In the genomic region with DNA sequence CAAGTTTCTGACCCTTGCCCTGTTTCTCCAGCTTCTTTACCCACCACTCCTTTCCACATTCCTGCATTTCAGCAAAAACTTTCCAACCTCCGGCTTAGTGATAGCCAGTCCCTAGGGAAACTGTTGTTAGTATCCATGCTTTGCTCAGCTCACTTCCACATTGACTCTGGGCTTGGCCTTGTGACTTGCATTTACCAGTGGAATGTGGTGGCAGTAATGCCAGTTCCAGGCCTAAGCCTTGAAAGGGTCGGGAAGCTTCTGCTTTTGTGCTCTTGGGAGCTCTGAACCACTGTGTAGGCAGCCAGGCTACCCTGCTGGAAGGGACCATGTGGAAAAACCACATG, we compare ENCODE assay signal across 25 cellular contexts. TPM values are rescaled to one million over a fixed set of nuclear protein-coding genes. Genes with fewer than 3 reads are reported as not detected.
"Had no signal": no experiment of that assay in that cellular context is flagged by ENCODE, and none has a peak within 500 bp of the region (broad histone marks: within the 10 kb centered on the region; RNA-seq: fewer than 3 reads in every experiment).

No MANE protein-coding gene starts in this region.

- H3K4me3 Mint-ChIP-seq: dendritic cell treated with granulocyte-macrophage colony-stimulating factor and Interleukin-4, amounts not matched to agents 40 ng/mL and 50 ng/mL, for 4 days; effector memory CD8-positive, alpha-beta T cell; naive thymus-derived CD8-positive, alpha-beta T cell; stimulated activated effector memory CD8-positive, alpha-beta T cell treated with anti-CD3 and anti-CD28 coated beads, Interleukin-12 subunit alpha, Interleukin-12 subunit beta, amount 100 ng/mL, for 72 hours had no signal

- H3K27ac ChIP-seq: esophagus squamous epithelium, ovary, right atrium auricular region, testis, tibial nerve, upper lobe of right lung, vagina had no signal

- H3K9me3 ChIP-seq: esophagus squamous epithelium, ovary, right atrium auricular region, testis, upper lobe of right lung, vagina had no signal

- H3K27ac Mint-ChIP-seq: dendritic cell treated with granulocyte-macrophage colony-stimulating factor and Interleukin-4, amounts not matched to agents 40 ng/mL and 50 ng/mL, for 4 days; effector memory CD8-positive, alpha-beta T cell; naive thymus-derived CD8-positive, alpha-beta T cell; stimulated activated effector memory CD8-positive, alpha-beta T cell treated with anti-CD3 and anti-CD28 coated beads, Interleukin-12 subunit alpha, Interleukin-12 subunit beta, amount 100 ng/mL, for 72 hours had no signal

- H3K4me1 ChIP-seq: esophagus squamous epithelium, right atrium auricular region, testis, tibial nerve, upper lobe of right lung, vagina had no signal

- FAIRE-seq: colon had no signal

- ATAC-seq: effector memory CD8-positive, alpha-beta T cell; left colon; left ventricle myocardium superior; naive thymus-derived CD8-positive, alpha-beta T cell; stimulated activated effector memory CD8-positive, alpha-beta T cell treated with anti-CD3 and anti-CD28 coated beads, Interleukin-12 subunit alpha, Interleukin-12 subunit beta, amount 100 ng/mL, for 72 hours; stimulated activated naive CD8-positive, alpha-beta T cell treated with anti-CD3 and anti-CD28 coated beads, Interleukin-15, Interleukin-2, amounts not matched to agents 100 U/mL and 50 U/mL, for 24 hours; upper lobe of right lung had no signal

- H3K36me3 ChIP-seq: esophagus squamous epithelium, ovary, right atrium auricular region, tibial nerve, upper lobe of right lung, vagina had no signal

- H3K27me3 ChIP-seq: ovary, right atrium auricular region, testis, tibial nerve, vagina had no signal

- DNase-seq: effector memory CD8-positive, alpha-beta T cell; esophagus squamous epithelium; foreskin melanocyte; head of caudate nucleus; hippocampal formation; left colon; left ventricle myocardium superior; mesenchymal stem cell; naive thymus-derived CD8-positive, alpha-beta T cell; ovary; stimulated activated CD4-positive, alpha-beta T cell treated with anti-CD3 and anti-CD28 coated beads, Interleukin-4, amount 100 ng/mL, for 1 hour; stimulated activated CD8-positive, alpha-beta memory T cell treated with anti-CD3 and anti-CD28 coated beads, Interleukin-4, amount 100 ng/mL, for 48 hours; stimulated activated naive CD8-positive, alpha-beta T cell treated with anti-CD3 and anti-CD28 coated beads, Interleukin-15, Interleukin-2, amounts not matched to agents 100 U/mL and 50 U/mL, for 24 hours; testis; upper lobe of right lung had no signal

- H3K36me3 Mint-ChIP-seq: naive thymus-derived CD8-positive, alpha-beta T cell; stimulated activated effector memory CD8-positive, alpha-beta T cell treated with anti-CD3 and anti-CD28 coated beads, Interleukin-12 subunit alpha, Interleukin-12 subunit beta, amount 100 ng/mL, for 72 hours had no signal

- H3K9me3 Mint-ChIP-seq: dendritic cell treated with granulocyte-macrophage colony-stimulating factor and Interleukin-4, amounts not matched to agents 40 ng/mL and 50 ng/mL, for 4 days; effector memory CD8-positive, alpha-beta T cell; stimulated activated effector memory CD8-positive, alpha-beta T cell treated with anti-CD3 and anti-CD28 coated beads, Interleukin-12 subunit alpha, Interleukin-12 subunit beta, amount 100 ng/mL, for 72 hours had no signal

- H3K4me1 Mint-ChIP-seq: stimulated activated effector memory CD8-positive, alpha-beta T cell treated with anti-CD3 and anti-CD28 coated beads, Interleukin-12 subunit alpha, Interleukin-12 subunit beta, amount 100 ng/mL, for 72 hours had no signal

- H3K4me3 ChIP-seq: esophagus squamous epithelium, lung, ovary, right atrium auricular region, smooth muscle cell, testis, tibial nerve, upper lobe of right lung, vagina had no signal

RNA-seq across cellular contexts. Expression of gene KCNB1, which starts 14.7 kb away (rescaled TPM):
- total RNA-seq: epithelial cell of proximal tubule, kidney epithelial cell, smooth muscle cell had no signal
- polyA plus RNA-seq: naive thymus-derived CD8-positive, alpha-beta T cell; smooth muscle cell had no signal
